Comparison of ENCODE assay signal across 24 cellular contexts in the genomic region with DNA sequence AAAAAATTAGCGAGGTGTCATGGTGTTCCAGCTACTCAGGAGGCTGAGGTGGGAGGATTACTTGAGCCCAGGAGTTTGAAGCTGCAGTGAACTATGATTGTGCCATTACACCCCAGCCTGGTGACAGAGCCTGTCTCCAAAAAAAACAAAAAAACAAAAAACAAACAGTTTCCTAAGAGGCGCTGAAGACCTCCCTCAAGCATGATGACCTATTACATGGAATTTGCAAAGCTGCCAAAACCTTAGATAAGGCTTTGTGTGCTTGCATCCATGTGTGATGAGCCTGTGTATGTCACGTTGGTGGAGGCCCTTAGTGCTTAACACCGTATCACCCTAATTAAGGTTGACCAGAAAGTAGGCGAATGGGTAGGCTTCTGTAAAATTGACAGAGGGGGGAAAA.
"Had no signal": no experiment of that assay in that cellular context is flagged by ENCODE, and none has a peak within 500 bp of the region (broad histone marks: within the 10 kb centered on the region; RNA-seq: fewer than 3 reads in every experiment).

No MANE protein-coding gene starts in this region.

- H3K4me1 Mint-ChIP-seq: endodermal cell, mesothelial cell of epicardium, naive B cell had no signal

- H3K27ac Mint-ChIP-seq: dendritic cell treated with granulocyte-macrophage colony-stimulating factor and Interleukin-4, amounts not matched to agents 40 ng/mL and 50 ng/mL, for 4 days; effector memory CD8-positive, alpha-beta T cell; endodermal cell; mesothelial cell of epicardium; naive B cell had no signal

- H3K9me3 ChIP-seq: colonic mucosa, gastrocnemius medialis, mucosa of descending colon had no signal

- H3K27ac ChIP-seq: colonic mucosa, epithelial cell of prostate, esophagus squamous epithelium, gastrocnemius medialis, heart right ventricle, left lung, lower lobe of right lung had no signal

- H3K4me3 Mint-ChIP-seq: dendritic cell treated with granulocyte-macrophage colony-stimulating factor and Interleukin-4, amounts not matched to agents 40 ng/mL and 50 ng/mL, for 4 days; effector memory CD8-positive, alpha-beta T cell; endodermal cell; mesothelial cell of epicardium had no signal

- DNase-seq: colonic mucosa; cortex of kidney; effector CD8-positive, alpha-beta T cell; effector memory CD8-positive, alpha-beta T cell; endodermal cell; erythroblast; esophagus squamous epithelium; foreskin fibroblast; foreskin melanocyte; gastrocnemius medialis; glutamatergic neuron; head of caudate nucleus; heart right ventricle; hippocampal formation; left cardiac atrium; left lung; left ventricle myocardium superior; lower lobe of right lung; mesenchymal stem cell; mucosa of descending colon; naive B cell had no signal

- H3K36me3 ChIP-seq: colonic mucosa, esophagus squamous epithelium, gastrocnemius medialis, heart right ventricle, left lung, lower lobe of right lung had no signal

- H3K36me3 Mint-ChIP-seq: mesothelial cell of epicardium, naive B cell had no signal

- H3K4me3 ChIP-seq: colonic mucosa, esophagus squamous epithelium, gastrocnemius medialis, heart right ventricle, left lung, lower lobe of right lung, mucosa of descending colon had no signal

- H3K9me3 Mint-ChIP-seq: dendritic cell treated with granulocyte-macrophage colony-stimulating factor and Interleukin-4, amounts not matched to agents 40 ng/mL and 50 ng/mL, for 4 days; effector memory CD8-positive, alpha-beta T cell had no signal

- H3K4me1 ChIP-seq: colonic mucosa, esophagus squamous epithelium, gastrocnemius medialis, heart right ventricle, left lung, lower lobe of right lung had no signal

- H3K27me3 ChIP-seq: colonic mucosa, esophagus squamous epithelium, gastrocnemius medialis, heart right ventricle, left lung had no signal
